In the genomic region with DNA sequence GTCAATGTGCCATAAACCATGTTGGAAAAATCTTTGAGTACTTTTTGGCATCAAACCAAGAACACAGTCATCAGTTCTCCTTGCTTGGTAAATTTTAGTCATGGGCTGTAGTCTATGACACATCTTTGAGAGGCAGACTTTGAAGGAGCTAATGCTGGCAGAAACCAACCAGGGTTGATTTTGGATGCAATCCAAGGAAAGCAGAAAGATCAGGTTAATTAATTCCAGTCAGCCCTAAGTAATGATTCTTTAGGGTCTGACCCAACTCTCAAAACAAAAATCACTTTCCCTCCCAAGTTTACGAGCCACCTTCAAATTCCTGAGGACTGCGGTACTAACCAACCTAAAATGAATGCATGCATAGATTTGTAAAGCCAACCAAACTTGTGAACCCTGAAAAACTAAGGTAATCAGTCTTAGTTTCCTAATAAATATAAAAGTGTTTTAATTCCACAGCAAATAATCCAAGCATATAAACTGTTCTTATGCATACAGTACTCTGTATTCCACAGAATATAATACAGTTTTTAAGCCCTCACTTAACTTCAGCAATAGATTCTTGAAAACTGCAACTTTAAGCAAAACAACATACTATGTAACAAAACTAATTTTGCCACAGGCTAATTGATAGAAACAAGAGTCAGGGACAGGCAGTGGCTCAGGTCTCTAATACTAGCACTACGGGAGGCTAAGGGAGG, we compare ENCODE assay signal across 9 cellular contexts. TPM values are rescaled to one million over a fixed set of nuclear protein-coding genes. Genes with fewer than 3 reads are reported as not detected.
DNase-seq lines count a peak whose midpoint lies in the region; ATAC-seq, FAIRE-seq and TF ChIP-seq lines count a peak whose summit lies in the region.
"Had no signal": no experiment of that assay in that cellular context is flagged by ENCODE, and none has a peak within 500 bp of the region (broad histone marks: within the 10 kb centered on the region; RNA-seq: fewer than 3 reads in every experiment).

No MANE protein-coding gene starts in this region.

- peak overlapping the region; percentile 81 for H3K27ac Mint-ChIP-seq in mesothelial cell of epicardium

- H3K4me3 Mint-ChIP-seq in mesothelial cell of epicardium: no peak overlapping the region

- in situ Hi-C loops in Caki2 (cut with HindIII; ENCODE audit: low pct_unique_long_range_greater_than_20kb, low sequenced_read_pairs): no loop called here

- no peaks in the 10 kb centered on the region for H3K9me3 Mint-ChIP-seq in mesothelial cell of epicardium

- no peak for FAIRE-seq in HTR-8/SVneo (lab: Jason Lieb, UNC)
- FAIRE-seq: GM18507 had no signal

- ATAC-seq in GM18858 (IDR thresholded peaks at IDR 0.05; ENCODE audit: unreplicated experiment) (no peak), HG03432 (IDR thresholded peaks at IDR 0.05; ENCODE audit: unreplicated experiment) (no peak), HG03520 (IDR thresholded peaks at IDR 0.05; ENCODE audit: unreplicated experiment) (no peak)

- peaks cover 56% of the 10 kb centered on the region for H3K4me1 Mint-ChIP-seq in mesothelial cell of epicardium

- TF ChIP-seq CTCF in mesothelial cell of epicardium (IDR thresholded peaks at IDR 0.05; ENCODE audit: unreplicated experiment): no peak

- no peaks in the 10 kb centered on the region for H3K36me3 Mint-ChIP-seq in mesothelial cell of epicardium

- DNase-seq in Caki2 (ENCODE audit: low read depth) (peak; percentile 98), HTR-8/SVneo (ENCODE audit: insufficient read length, low spot score) (peak; percentile 51), amniotic stem cell (lab: John Stamatoyannopoulos, UW) (peak; percentile 88), mesothelial cell of epicardium (ENCODE audit: low spot score in 2 of 2, unreplicated experiment in 2 of 2) (no peak), SKM-1 treated with dmso at 0.1 percent for 144 hours (lab: John Stamatoyannopoulos, UW; ENCODE audit: unreplicated experiment) (no peak)

- H3K27me3 Mint-ChIP-seq in mesothelial cell of epicardium (ENCODE audit: low read depth): no peaks in the 10 kb centered on the region

RNA-seq across cellular contexts. Expression of a gene that starts 22.0 kb away (rescaled TPM):
- 43.9 and 52.9 TPM in 2 replicates for total RNA-seq in Caki2 (2014; rRNA removed; shearing (Covaris generic); ENCODE audit: low replicate concordance)
- 18.0 to 23.2 TPM (median 18.5 TPM) in 3 replicates for total RNA-seq in mesothelial cell of epicardium

Comparison
In these comparisons a context has a peak if more than half of its experiments do, and no peak if none do; other contexts are left out.
1. DNase-seq: peak in Caki2 (single experiment), HTR-8/SVneo (single experiment) and amniotic stem cell (single experiment); none in mesothelial cell of epicardium (0 of 2) and SKM-1 treated with dmso at 0.1 percent for 144 hours (single experiment).